In genomic region chr22:23263651-23264555, GRCh38 we compare ENCODE assay signal across 1 cellular context.
TF ChIP-seq lines count a peak whose summit lies in the region.

No MANE protein-coding gene starts in this region.

TF ChIP-seq in GM23338, 12 proteins besides CTCF, POLR2A, EP300 and RAD21 (continued from another document):
- TF ChIP-seq ZNF462 (CRISPR knock-in tag; IDR thresholded peaks at IDR 0.05): no peak
- no peak for TF ChIP-seq ZNF331 (CRISPR knock-in tag; IDR thresholded peaks at IDR 0.05; ENCODE audit: low read depth)
- TF ChIP-seq JUNB (IDR thresholded peaks at IDR 0.05; ENCODE audit: unreplicated experiment): no peak
- TF ChIP-seq EZH2 (IDR thresholded peaks at IDR 0.05; ENCODE audit: low read depth, unreplicated experiment): no peak
